Comparison of ENCODE assay signal across 26 cellular contexts in the genomic region with DNA sequence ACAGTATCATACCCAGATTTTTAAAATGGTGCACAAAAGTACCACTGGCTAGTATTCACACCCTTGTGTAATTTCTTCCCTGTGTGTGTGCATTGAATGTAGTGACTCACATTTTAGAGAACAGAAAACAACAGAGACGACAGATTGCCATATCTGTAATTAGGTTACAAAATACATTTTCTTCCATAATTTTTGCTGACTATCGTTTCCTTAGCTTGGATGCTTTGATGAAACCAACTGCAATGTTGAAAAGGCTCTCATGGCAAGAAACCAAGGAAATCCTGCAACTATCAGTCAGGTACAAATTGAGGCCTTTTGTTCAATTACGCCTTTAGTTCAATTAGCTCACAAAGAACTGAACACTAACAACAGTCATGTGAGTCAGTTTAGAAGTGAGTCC.
"Had no signal": no experiment of that assay in that cellular context is flagged by ENCODE, and none has a peak within 500 bp of the region (broad histone marks: within the 10 kb centered on the region; RNA-seq: fewer than 3 reads in every experiment).

No MANE protein-coding gene starts in this region.

- H3K4me3 ChIP-seq: colonic mucosa, esophagus squamous epithelium, gastrocnemius medialis, heart right ventricle, left lung, lower lobe of right lung, mucosa of descending colon had no signal

- H3K36me3 ChIP-seq: colonic mucosa, esophagus squamous epithelium, gastrocnemius medialis, heart right ventricle, left lung, lower lobe of right lung had no signal

- H3K27ac ChIP-seq: colonic mucosa, epithelial cell of prostate, esophagus squamous epithelium, gastrocnemius medialis, heart right ventricle, left lung, lower lobe of right lung had no signal

- H3K27me3 ChIP-seq: colonic mucosa, esophagus squamous epithelium, gastrocnemius medialis, heart right ventricle, left lung had no signal

- ATAC-seq: effector memory CD8-positive, alpha-beta T cell; esophagus mucosa; gastrocnemius medialis; heart right ventricle; left cardiac atrium; left lung; left ventricle myocardium superior; lower lobe of right lung; mucosa of descending colon had no signal

- DNase-seq: colonic mucosa; cortex of kidney; effector CD8-positive, alpha-beta T cell; effector memory CD8-positive, alpha-beta T cell; endodermal cell; erythroblast; esophagus squamous epithelium; foreskin fibroblast; foreskin melanocyte; gastrocnemius medialis; glutamatergic neuron; head of caudate nucleus; heart right ventricle; hippocampal formation; left cardiac atrium; left lung; left ventricle myocardium superior; lower lobe of right lung; mesenchymal stem cell; mucosa of descending colon; naive B cell had no signal

- FAIRE-seq: endometrium, islet of Langerhans, keratinocyte had no signal

- H3K9me3 ChIP-seq: colonic mucosa, esophagus squamous epithelium, gastrocnemius medialis, heart right ventricle, lower lobe of right lung, mucosa of descending colon had no signal

- H3K4me1 ChIP-seq: colonic mucosa, esophagus squamous epithelium, gastrocnemius medialis, heart right ventricle, left lung, lower lobe of right lung had no signal
